Comparison of ENCODE assay signal across 26 cellular contexts in genomic region chr20:59772373-59772705, GRCh38.
"Had no signal": no experiment of that assay in that cellular context is flagged by ENCODE, and none has a peak within 500 bp of the region (broad histone marks: within the 10 kb centered on the region; RNA-seq: fewer than 3 reads in every experiment).

No MANE protein-coding gene starts in this region.

- H3K4me3 ChIP-seq: esophagus muscularis mucosa, gastroesophageal sphincter, heart left ventricle, hepatocyte, lung, mucosa of descending colon, pancreas, right lobe of liver, smooth muscle cell, suprapubic skin, transverse colon, vagina had no signal

- H3K27ac ChIP-seq: esophagus muscularis mucosa, foreskin keratinocyte, gastroesophageal sphincter, hepatocyte, neutrophil, pancreas, right lobe of liver, suprapubic skin, transverse colon, vagina had no signal

- H3K36me3 ChIP-seq: esophagus muscularis mucosa, gastroesophageal sphincter, heart left ventricle, neutrophil, pancreas, right lobe of liver, suprapubic skin, transverse colon, vagina had no signal

- H3K9me3 ChIP-seq: esophagus muscularis mucosa, gastroesophageal sphincter, heart left ventricle, mucosa of descending colon, neutrophil, pancreas, right lobe of liver, suprapubic skin, transverse colon, vagina had no signal

- H3K4me1 ChIP-seq: foreskin keratinocyte, pancreas, right lobe of liver, suprapubic skin, vagina had no signal

- H3K4me2 ChIP-seq: hepatocyte, smooth muscle cell had no signal

- ATAC-seq: foreskin keratinocyte; gastroesophageal sphincter; left lobe of liver; mucosa of descending colon; natural killer cell treated with Interleukin-12 subunit alpha and Interleukin-12 subunit beta and Interleukin-15 and Interleukin-18, amount 100 ng/mL, for 72 hours; pancreas; right lobe of liver; stimulated activated naive CD8-positive, alpha-beta T cell treated with anti-CD3 and anti-CD28 coated beads, Interleukin-15, amount 100 ng/mL, for 72 hours had no signal

- DNase-seq: dermis blood vessel endothelial cell; effector memory CD4-positive, alpha-beta T cell; foreskin keratinocyte; kidney; mucosa of descending colon; naive B cell; pancreas; stimulated activated CD4-positive, alpha-beta T cell treated with anti-CD3 and anti-CD28 coated beads, Interleukin-12 subunit alpha, Interleukin-12 subunit beta, amount 100 ng/mL, for 4 hours; stimulated activated CD4-positive, alpha-beta T cell treated with anti-CD3 and anti-CD28 coated beads, Interleukin-1b, Interleukin-23, amount 100 ng/mL, for 48 hours; stimulated activated CD4-positive, alpha-beta T cell treated with anti-CD3 and anti-CD28 coated beads, Interleukin-4, amount 100 ng/mL, for 1 hour; stimulated activated CD8-positive, alpha-beta memory T cell treated with anti-CD3 and anti-CD28 coated beads, Interleukin-4, amount 100 ng/mL, for 48 hours; stimulated activated naive CD4-positive, alpha-beta T cell; stimulated activated naive CD8-positive, alpha-beta T cell treated with anti-CD3 and anti-CD28 coated beads, Interleukin-15, amount 100 ng/mL, for 72 hours; transverse colon had no signal

- H3K27me3 ChIP-seq: heart left ventricle, neutrophil, pancreas, right lobe of liver, transverse colon, vagina had no signal
